Comparison of ENCODE assay signal across 15 cellular contexts in the genomic region with DNA sequence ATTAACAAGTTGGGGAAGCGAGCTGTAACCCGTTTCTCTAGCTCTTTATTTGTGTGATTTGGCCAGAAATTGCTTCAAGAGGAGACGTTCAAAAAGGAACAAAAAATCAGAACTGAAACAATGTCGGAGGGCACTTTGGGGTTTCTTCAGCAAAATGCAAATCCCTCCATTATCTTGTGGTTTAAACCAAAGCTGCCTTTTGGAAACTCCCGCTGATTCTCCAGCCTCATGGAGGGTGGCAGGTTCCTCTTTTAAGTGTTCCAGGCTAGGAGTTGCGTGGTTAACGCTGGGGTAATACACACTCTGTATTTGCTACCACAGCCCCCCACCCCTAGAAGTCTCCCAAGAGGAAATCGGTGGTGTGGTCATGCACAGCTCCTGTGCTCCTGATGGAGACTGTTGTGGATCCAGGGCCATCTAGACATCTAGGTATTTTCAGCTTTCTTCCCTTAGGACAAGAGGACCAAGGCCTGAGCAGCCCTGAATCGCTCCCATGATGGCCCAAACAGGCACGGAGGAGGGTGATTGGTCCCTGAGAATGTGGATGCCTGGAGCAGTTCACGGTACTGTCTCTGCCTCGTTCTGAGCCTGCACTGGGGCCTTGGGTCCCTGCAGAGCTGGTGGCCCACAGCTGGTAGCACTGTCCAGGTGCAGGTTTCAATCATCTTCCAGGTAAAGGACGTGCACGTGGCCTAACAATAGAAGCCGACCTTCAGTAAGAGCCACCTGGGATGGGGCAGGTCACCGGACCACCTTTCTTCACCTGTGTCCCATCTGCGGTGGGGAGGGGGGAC. TPM values are rescaled to one million over a fixed set of nuclear protein-coding genes. Genes with fewer than 3 reads are reported as not detected.
A peak's percentile ranks its signal among the peaks of the same experiment; 100 is the strongest.
DNase-seq lines count a peak whose midpoint lies in the region; ATAC-seq lines count a peak whose summit lies in the region.
"Had no signal": no experiment of that assay in that cellular context is flagged by ENCODE, and none has a peak within 500 bp of the region (broad histone marks: within the 10 kb centered on the region; RNA-seq: fewer than 3 reads in every experiment).

No MANE protein-coding gene starts in this region.

- H3K36me3 Mint-ChIP-seq in activated T-helper 17 cell treated with anti-CD3 and anti-CD28 coated beads, Interleukin-2, amount 50 U/mL, for 72 hours (ENCODE audit: low read depth), result no peaks in the 10 kb centered on the region
- H3K36me3 Mint-ChIP-seq: activated naive CD8-positive, alpha-beta T cell treated with anti-CD3 and anti-CD28 coated beads, Interleukin-2, amount 10 ng/mL, durations not matched to agents 7 days and 5 days had no signal

- no peak overlapping the region for H4K91ac ChIP-seq in neuronal stem cell (ENCODE audit: low read depth, low read length, poor library complexity)

- peaks cover 17% of the 10 kb centered on the region for H3K27me3 Mint-ChIP-seq in activated T-helper 17 cell treated with anti-CD3 and anti-CD28 coated beads, Interleukin-2, amount 50 U/mL, for 72 hours
- H3K27me3 Mint-ChIP-seq: activated naive CD8-positive, alpha-beta T cell treated with anti-CD3 and anti-CD28 coated beads, Interleukin-2, amount 10 ng/mL, durations not matched to agents 7 days and 5 days had no signal

- H3K9ac ChIP-seq in neuronal stem cell (ENCODE audit: low read depth, low read length, poor library complexity), result no peak overlapping the region

- no peaks in the 10 kb centered on the region for H3K4me1 Mint-ChIP-seq in activated T-helper 17 cell treated with anti-CD3 and anti-CD28 coated beads, Interleukin-2, amount 50 U/mL, for 72 hours
- H3K4me1 Mint-ChIP-seq: activated naive CD8-positive, alpha-beta T cell treated with anti-CD3 and anti-CD28 coated beads, Interleukin-2, amount 10 ng/mL, durations not matched to agents 7 days and 5 days had no signal

- no peak overlapping the region for H3K4me3 Mint-ChIP-seq in activated T-helper 17 cell treated with anti-CD3 and anti-CD28 coated beads, Interleukin-2, amount 50 U/mL, for 72 hours
- H3K4me3 Mint-ChIP-seq: activated naive CD8-positive, alpha-beta T cell treated with anti-CD3 and anti-CD28 coated beads, Interleukin-2, amount 10 ng/mL, durations not matched to agents 7 days and 5 days; CD4-positive, alpha-beta T cell had no signal

- no peak overlapping the region for H4K8ac ChIP-seq in neuronal stem cell (ENCODE audit: low read depth, low read length)

- no peaks in the 10 kb centered on the region for H3K36me3 ChIP-seq in neuronal stem cell (replicated peaks in 1 of 2; ENCODE audit: control insufficient read depth in 2 of 2, insufficient read depth in 2 of 2, low read length in 2 of 2)

- H3K4me1 ChIP-seq in neuronal stem cell (ENCODE audit: control insufficient read depth in 2 of 2, insufficient read depth in 1 of 2, low read depth in 1 of 2, low read length in 2 of 2), result peaks cover 0 to 31% of the 10 kb centered on the region in 2 donors

- H3K14ac ChIP-seq in neuronal stem cell (ENCODE audit: low read length), result no peak overlapping the region

- H2BK120ac ChIP-seq in neuronal stem cell (ENCODE audit: low read depth, low read length), result no peak overlapping the region

- WGBS in neuronal stem cell (ENCODE audit: extremely low coverage in 2 of 2, insufficient read length in 2 of 2, insufficient replicate concordance in 1 of 2), 2 donors, result no CpG with 5 or more reads among the region's 17 CpGs

- no peak overlapping the region for H2BK5ac ChIP-seq in neuronal stem cell (ENCODE audit: low read length)

- no peak overlapping the region for H3K4me3 ChIP-seq in neuronal stem cell (ENCODE audit: low read length in 2 of 2)

- H2BK15ac ChIP-seq in neuronal stem cell (ENCODE audit: low read length), result no peak overlapping the region

- H2BK12ac ChIP-seq in neuronal stem cell (ENCODE audit: low read length), result no peak overlapping the region

- DNase-seq in RPMI8226, result peak; percentile 80
- DNase-seq in neuronal stem cell (ENCODE audit: low spot score), result no peak
- DNase-seq in SW480 (ENCODE audit: low spot score), result no peak
- DNase-seq in C1 segment of cervical spinal cord (lab: John Stamatoyannopoulos, UW), result no peak
- DNase-seq: activated naive CD8-positive, alpha-beta T cell treated with anti-CD3 and anti-CD28 coated beads, Interleukin-2, amount 10 ng/mL, durations not matched to agents 7 days and 5 days; CD4-positive, alpha-beta T cell; GDM1; NCI-H1436 treated with DMSO at 0.1 percent for 48 hours; stimulated activated CD4-positive, alpha-beta T cell treated with anti-CD3 and anti-CD28 coated beads, Interleukin-2, amount 100 ng/mL, for 24 hours; stimulated activated naive CD8-positive, alpha-beta T cell treated with anti-CD3 and anti-CD28 coated beads, Interleukin-15, Interleukin-2, amounts not matched to agents 100 U/mL and 50 U/mL, for 24 hours had no signal

- H3K23ac ChIP-seq in neuronal stem cell (ENCODE audit: low read depth, low read length, poor library complexity), result no peak overlapping the region

- H2AFZ ChIP-seq in neuronal stem cell (ENCODE audit: low read length), result no peak overlapping the region

- no peak overlapping the region for H3K4ac ChIP-seq in neuronal stem cell (ENCODE audit: low read length)

- H3K18ac ChIP-seq in neuronal stem cell (ENCODE audit: low read length), result peak overlapping the region; percentile 32

- H3K4me2 ChIP-seq in neuronal stem cell (ENCODE audit: insufficient read depth, low read length, poor library complexity, severe bottlenecking), result no peak overlapping the region

- ATAC-seq in GM18502 (IDR thresholded peaks at IDR 0.05; ENCODE audit: poor library complexity, unreplicated experiment) (peak; percentile 47), HG02610 (IDR thresholded peaks at IDR 0.05; ENCODE audit: unreplicated experiment) (peak; percentile 52), GM19035 (IDR thresholded peaks at IDR 0.05; ENCODE audit: unreplicated experiment) (no peak)
- no peak for ATAC-seq in activated T-helper 17 cell treated with anti-CD3 and anti-CD28 coated beads, Interleukin-2, amount 50 U/mL, for 72 hours (replicated peaks)
- ATAC-seq: stimulated activated naive CD8-positive, alpha-beta T cell treated with anti-CD3 and anti-CD28 coated beads, Interleukin-15, Interleukin-2, amounts not matched to agents 100 U/mL and 50 U/mL, for 24 hours had no signal

- H3K27me3 ChIP-seq in neuronal stem cell (ENCODE audit: control insufficient read depth in 3 of 3, insufficient read depth in 3 of 3, low read depth in 1 of 3, low read length in 3 of 3), result peaks cover 0 to 51% (median 3%) of the 10 kb centered on the region in 3 experiments

- H3K27ac Mint-ChIP-seq in activated T-helper 17 cell treated with anti-CD3 and anti-CD28 coated beads, Interleukin-2, amount 50 U/mL, for 72 hours, result no peak overlapping the region
- H3K27ac Mint-ChIP-seq: activated naive CD8-positive, alpha-beta T cell treated with anti-CD3 and anti-CD28 coated beads, Interleukin-2, amount 10 ng/mL, durations not matched to agents 7 days and 5 days; CD4-positive, alpha-beta T cell had no signal

- no peaks in the 10 kb centered on the region for H3K9me3 ChIP-seq in neuronal stem cell (replicated peaks in 1 of 2; ENCODE audit: control insufficient read depth in 2 of 2, insufficient read depth in 1 of 2, low read depth in 1 of 2, low read length in 2 of 2)

- no peaks in the 10 kb centered on the region for H3K79me1 ChIP-seq in neuronal stem cell (ENCODE audit: low read depth, low read length)

- no peak overlapping the region for H3K27ac ChIP-seq in neuronal stem cell (replicated peaks; ENCODE audit: low read length)

- H3K9me3 Mint-ChIP-seq in activated T-helper 17 cell treated with anti-CD3 and anti-CD28 coated beads, Interleukin-2, amount 50 U/mL, for 72 hours, result no peaks in the 10 kb centered on the region
- H3K9me3 Mint-ChIP-seq: activated naive CD8-positive, alpha-beta T cell treated with anti-CD3 and anti-CD28 coated beads, Interleukin-2, amount 10 ng/mL, durations not matched to agents 7 days and 5 days; CD4-positive, alpha-beta T cell had no signal

- peak overlapping the region; percentile 4 for H2AK5ac ChIP-seq in neuronal stem cell (ENCODE audit: low read depth, low read length)

RNA-seq across cellular contexts. Expression of gene FCN1, which starts 19.2 kb away (rescaled TPM):
- not detected for polyA plus RNA-seq in neuronal stem cell (2013, experiment 1 of 2)
- polyA plus RNA-seq in neuronal stem cell (2013, experiment 2 of 2), result not detected
- total RNA-seq in activated T-helper 17 cell treated with anti-CD3 and anti-CD28 coated beads, Interleukin-2, amount 50 U/mL, for 72 hours, result not detected
- total RNA-seq: T-helper 2 cell treated with Interferon-gamma antibody and Interleukin-4, amounts not matched to agents 100 ng/mL and 5 ng/mL, for 36 hours had no signal

RNA-seq across cellular contexts. Expression of gene FCN2, which starts 56.3 kb away (rescaled TPM):
- not detected for polyA plus RNA-seq in neuronal stem cell (2013, experiment 1 of 2)
- not detected for polyA plus RNA-seq in neuronal stem cell (2013, experiment 2 of 2)
- total RNA-seq in activated T-helper 17 cell treated with anti-CD3 and anti-CD28 coated beads, Interleukin-2, amount 50 U/mL, for 72 hours, result not detected
- total RNA-seq: activated naive CD8-positive, alpha-beta T cell treated with anti-CD3 and anti-CD28 coated beads, Interleukin-2, amount 10 ng/mL, durations not matched to agents 7 days and 5 days; CD4-positive, alpha-beta T cell; T-helper 2 cell treated with Interferon-gamma antibody and Interleukin-4, amounts not matched to agents 100 ng/mL and 5 ng/mL, for 36 hours had no signal

Comparison
In these comparisons a context has a peak if more than half of its experiments do, and no peak if none do; other contexts are left out.
1. ATAC-seq: peak in GM18502 (single experiment) and HG02610 (single experiment); none in GM19035 (single experiment) and activated T-helper 17 cell treated with anti-CD3 and anti-CD28 coated beads, Interleukin-2, amount 50 U/mL, for 72 hours (single experiment).